20 cellular contexts compared by ENCODE assay signal in the genomic region with DNA sequence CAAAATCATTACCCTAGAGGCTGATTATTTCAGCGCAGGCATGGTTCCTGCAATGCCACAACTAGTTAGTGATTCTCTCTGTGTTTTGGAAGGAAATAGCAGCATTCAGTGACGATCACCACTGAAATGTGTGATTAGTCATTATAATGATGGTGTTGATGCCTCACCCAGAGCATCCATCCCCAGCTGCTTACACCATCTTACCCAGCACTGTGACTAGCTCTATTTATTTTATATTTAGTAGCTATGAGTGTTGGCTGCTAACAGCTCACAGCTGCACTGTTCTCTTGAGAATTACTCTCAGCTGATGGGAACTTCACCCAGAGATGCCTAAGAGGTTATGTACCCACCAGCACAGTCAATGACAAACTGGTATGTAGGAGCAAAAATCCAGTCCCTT.
"Had no signal": no experiment of that assay in that cellular context is flagged by ENCODE, and none has a peak within 500 bp of the region (broad histone marks: within the 10 kb centered on the region; RNA-seq: fewer than 3 reads in every experiment).

No MANE protein-coding gene starts in this region.

- ATAC-seq: activated CD8-positive, alpha-beta T cell treated with anti-CD3 and anti-CD28 coated beads, Interleukin-2, amount 10 ng/mL, durations not matched to agents 7 days and 5 days; gastrocnemius medialis; left colon; mucosa of descending colon; naive thymus-derived CD4-positive, alpha-beta T cell; stimulated activated naive CD8-positive, alpha-beta T cell treated with anti-CD3 and anti-CD28 coated beads, Interleukin-15, Interleukin-2, amounts not matched to agents 100 U/mL and 50 U/mL, for 24 hours; T-cell had no signal

- DNase-seq: activated CD4-positive, alpha-beta T cell treated with anti-CD3 and anti-CD28 coated beads for 1 hour; activated CD4-positive, alpha-beta T cell treated with anti-CD3 and anti-CD28 coated beads, Interleukin-2, amount 50 U/mL, for 1 hour; activated CD8-positive, alpha-beta T cell treated with anti-CD3 and anti-CD28 coated beads, Interleukin-2, amount 10 ng/mL, durations not matched to agents 7 days and 5 days; activated gamma-delta T cell; aorta; erythroblast; gastrocnemius medialis; head of caudate nucleus; hypothalamus; left colon; mesendoderm; mucosa of descending colon; naive thymus-derived CD4-positive, alpha-beta T cell; stimulated activated CD4-positive, alpha-beta T cell treated with anti-CD3 and anti-CD28 coated beads, Interleukin-4, amount 100 ng/mL, for 4 hours; stimulated activated naive CD8-positive, alpha-beta T cell treated with anti-CD3 and anti-CD28 coated beads, Interleukin-15, Interleukin-2, amounts not matched to agents 100 U/mL and 50 U/mL, for 24 hours; T-cell had no signal

- H3K36me3 ChIP-seq: gastrocnemius medialis, suprapubic skin, tibial nerve had no signal

- H3K4me1 ChIP-seq: gastrocnemius medialis, suprapubic skin, tibial nerve had no signal

- H3K27me3 ChIP-seq: gastrocnemius medialis, suprapubic skin, tibial nerve had no signal

- H3K9me3 ChIP-seq: mucosa of descending colon, suprapubic skin had no signal

- H3K27ac ChIP-seq: gastrocnemius medialis, suprapubic skin, tibial nerve had no signal

- FAIRE-seq: islet of Langerhans, TTC549 had no signal

- H3K4me3 ChIP-seq: gastrocnemius medialis, mucosa of descending colon, suprapubic skin, tibial nerve had no signal
